8 cellular contexts compared by ENCODE assay signal in genomic region chr15:82749951-82750830, GRCh38. TPM values are rescaled to one million over a fixed set of nuclear protein-coding genes. Genes with fewer than 3 reads are reported as not detected.
DNase-seq lines count a peak whose midpoint lies in the region; ATAC-seq, FAIRE-seq and TF ChIP-seq lines count a peak whose summit lies in the region.

No MANE protein-coding gene starts in this region.

- TF ChIP-seq POLR2A in GM19099 (IDR thresholded peaks at IDR 0.05; ENCODE audit: extremely low read depth, insufficient read length, low read depth), result peak; percentile 87

- no peaks in the 10 kb centered on the region for H3K9me3 ChIP-seq in kidney (ENCODE audit: control insufficient read depth in 1 of 2, low read length in 2 of 2)

- intact Hi-C loops in kidney (cut with DNase I), result no loop called here

- peak; percentile 87 for DNase-seq in AML-193 (lab: John Stamatoyannopoulos, UW)
- DNase-seq in NCI-H460 (ENCODE audit: extremely low read depth, low read depth), result peak; percentile 90
- DNase-seq in activated CD4-positive, alpha-beta T cell treated with anti-CD3 and anti-CD28 coated beads for 1 hour, result peak; percentile 69
- DNase-seq in cerebellum (ENCODE audit: low spot score), result peak; percentile 93
- DNase-seq in kidney, result peak; percentile 95
- DNase-seq in stimulated activated CD4-positive, alpha-beta T cell treated with anti-CD3 and anti-CD28 coated beads, Interleukin-15, amount 100 ng/mL, for 1 hour (ENCODE audit: low read depth in 1 of 2, low spot score in 1 of 2), result peak; percentile 57 to 71

- H3K27ac ChIP-seq in kidney (ENCODE audit: low read depth in 2 of 2, low read length in 2 of 2), result peak overlapping the region; percentile 85 to 95

- peaks cover 0 to 10% of the 10 kb centered on the region in 2 donors for H3K36me3 ChIP-seq in kidney (ENCODE audit: control insufficient read depth in 1 of 2, insufficient read depth in 2 of 2, low read length in 2 of 2)

- H3K9ac ChIP-seq in kidney (ENCODE audit: low read length in 2 of 2), result peak overlapping the region; percentile 77 to 88

- TF ChIP-seq CTCF in kidney (IDR thresholded peaks at IDR 0.05; ENCODE audit: borderline replicate concordance, extremely low read depth, insufficient read depth), result no peak

- ATAC-seq in HG03378 (IDR thresholded peaks at IDR 0.05; ENCODE audit: unreplicated experiment), result peak; percentile 75

- peak overlapping the region; percentile 85 to 99 for H3K4me3 ChIP-seq in kidney (ENCODE audit: low read length in 2 of 2)

- peaks cover 5 to 9% of the 10 kb centered on the region in 2 donors for H3K4me1 ChIP-seq in kidney (ENCODE audit: control insufficient read depth in 1 of 2, insufficient read depth in 1 of 2, low read depth in 1 of 2, low read length in 2 of 2)

- FAIRE-seq in kidney (lab: Jason Lieb, UNC), result peak; percentile 66

RNA-seq across cellular contexts. Expression of gene AP3B2, which starts 40.5 kb away (rescaled TPM):
- total RNA-seq in NCI-H460 (2014; rRNA removed; shearing (Covaris generic)), result 0.89 and 1.1 TPM in 2 replicates
- 1.0 and 1.1 TPM in 2 replicates for polyA plus RNA-seq in NCI-H460 (2014; cell fraction: nucleus; rRNA removed)
- total RNA-seq in cerebellum, result 49.5 TPM
- 4.7 TPM for total RNA-seq in kidney
- 1.8 TPM for polyA plus RNA-seq in kidney (ENCODE audit: insufficient read depth, low read depth, low replicate concordance)

RNA-seq across cellular contexts. Expression of gene FSD2, which starts 55.7 kb away (rescaled TPM):
- total RNA-seq in NCI-H460 (2014; rRNA removed; shearing (Covaris generic)), result not detected in 2 replicates
- polyA plus RNA-seq in NCI-H460 (2014; cell fraction: nucleus; rRNA removed), result not detected in 2 replicates
- total RNA-seq in cerebellum (not detected), kidney (not detected)
- not detected for polyA plus RNA-seq in kidney (ENCODE audit: insufficient read depth, low read depth, low replicate concordance)

RNA-seq across cellular contexts. Expression of gene WHAMM, which starts 59.2 kb away (rescaled TPM):
- total RNA-seq in NCI-H460 (2014; rRNA removed; shearing (Covaris generic)), result 4.0 and 4.4 TPM in 2 replicates
- 2.4 and 2.7 TPM in 2 replicates for polyA plus RNA-seq in NCI-H460 (2014; cell fraction: nucleus; rRNA removed)
- total RNA-seq in cerebellum (3.6 TPM), kidney (13.8 TPM)
- polyA plus RNA-seq in kidney (ENCODE audit: insufficient read depth, low read depth, low replicate concordance), result 4.0 TPM

Comparison
In these comparisons a context has a peak if more than half of its experiments do, and no peak if none do; other contexts are left out.
1. Peak in every context shown above with its lines: DNase-seq, ATAC-seq, H3K4me3 ChIP-seq and H3K27ac ChIP-seq.